ENCODE assay signal across 15 cellular contexts in the genomic region with DNA sequence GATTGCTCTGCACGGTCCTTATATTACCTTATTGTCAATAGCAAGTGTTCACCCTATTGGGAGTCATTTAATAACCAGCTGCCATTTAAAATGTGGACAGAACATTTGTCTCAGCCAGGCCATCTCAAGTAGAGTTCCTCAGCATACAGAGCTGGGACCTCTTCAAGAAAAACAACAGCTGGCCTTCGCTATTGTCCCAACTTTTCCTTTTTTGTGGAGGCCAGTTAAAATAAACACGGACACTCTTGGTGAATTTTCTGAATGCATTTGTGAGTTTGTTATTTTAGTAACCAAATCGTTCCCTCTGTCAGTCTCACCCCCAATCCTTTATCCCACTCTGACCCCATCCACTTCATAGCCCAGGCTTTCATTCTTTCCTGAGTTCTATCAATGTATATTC.
"Had no signal": no experiment of that assay in that cellular context is flagged by ENCODE, and none has a peak within 500 bp of the region (broad histone marks: within the 10 kb centered on the region; RNA-seq: fewer than 3 reads in every experiment).

No MANE protein-coding gene starts in this region.

- H3K36me3 ChIP-seq: MG63 had no signal

- ATAC-seq: Panc1, PC-3, SK-N-SH treated with all-trans-retinoic acid at 6 μM for 48 hours had no signal

- H3K27ac ChIP-seq: RWPE1 had no signal

- H3K4me3 ChIP-seq: MG63 had no signal

- H3K9me3 ChIP-seq: MG63 had no signal

- H3K27me3 ChIP-seq: MG63 had no signal

- DNase-seq: KBM-7, MG63, NCI-H1092 treated with DMSO at 0.1 percent for 48 hours, NCI-H1436, NCI-H187 treated with DMSO at 0.1 percent for 48 hours, NCI-H2029 treated with DMSO at 0.1 percent for 48 hours, NCI-H2171 treated with DMSO at 0.1 percent for 48 hours, NCI-H2227 treated with DMSO at 0.1 percent for 48 hours, NCI-H524, NCI-H748 treated with DMSO at 0.1 percent for 48 hours, PC-3, SHP77 had no signal
